22 cellular contexts compared by ENCODE assay signal in the genomic region with DNA sequence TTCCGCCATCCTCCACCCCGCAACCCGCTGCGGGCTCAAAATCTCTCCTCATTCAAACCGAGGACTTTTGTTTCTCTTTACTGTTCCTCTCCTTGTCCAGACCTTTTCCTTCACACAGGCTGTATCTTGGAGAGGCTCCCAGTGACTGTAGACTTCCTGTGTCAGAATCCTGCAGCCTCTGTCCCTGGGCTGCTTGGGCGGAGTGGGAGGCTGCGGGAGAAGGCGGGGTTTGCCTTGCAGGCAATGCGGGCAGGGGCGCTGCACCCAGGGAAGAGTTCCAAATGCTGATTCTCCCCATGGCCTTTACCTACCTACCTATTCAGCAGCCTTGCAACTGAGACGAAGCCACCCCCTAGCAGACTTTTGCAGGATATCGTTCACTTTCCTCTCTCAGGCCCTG.
DNase-seq lines count a peak whose midpoint lies in the region; ATAC-seq lines count a peak whose summit lies in the region.
"Had no signal": no experiment of that assay in that cellular context is flagged by ENCODE, and none has a peak within 500 bp of the region (broad histone marks: within the 10 kb centered on the region; RNA-seq: fewer than 3 reads in every experiment).

No MANE protein-coding gene starts in this region.

- H3K9me3 Mint-ChIP-seq in activated T-cell treated with anti-CD3 and anti-CD28 coated beads, Interleukin-2, amount 50 U/mL, for 72 hours: peaks cover 0 to 6% of the 10 kb centered on the region in 2 donors
- no peaks in the 10 kb centered on the region for H3K9me3 Mint-ChIP-seq in activated T-helper 17 cell treated with anti-CD3 and anti-CD28 coated beads, Interleukin-2, amount 50 U/mL, for 72 hours
- H3K9me3 Mint-ChIP-seq in stimulated activated memory B cell treated with anti-CD40 and anti-IgM and Interleukin-4, amounts not matched to agents 10 μg/mL and 1 μg/mL and 100 μg/mL, for 72 hours: peaks cover 2% of the 10 kb centered on the region
- H3K9me3 Mint-ChIP-seq: dendritic cell treated with granulocyte-macrophage colony-stimulating factor and Interleukin-4, amounts not matched to agents 40 ng/mL and 50 ng/mL, for 4 days had no signal

- no peak for ATAC-seq in activated T-cell treated with anti-CD3 and anti-CD28 coated beads, Interleukin-2, amount 50 U/mL, for 72 hours (replicated peaks in 1 of 2)
- ATAC-seq in activated T-helper 17 cell treated with anti-CD3 and anti-CD28 coated beads, Interleukin-2, amount 50 U/mL, for 72 hours (replicated peaks): no peak
- no peak for ATAC-seq in stimulated activated memory B cell treated with anti-CD40 and anti-IgM and Interleukin-4, amounts not matched to agents 10 μg/mL and 1 μg/mL and 100 μg/mL, for 72 hours
- ATAC-seq in HG03469 (IDR thresholded peaks at IDR 0.05; ENCODE audit: unreplicated experiment) (no peak), GM18868 (IDR thresholded peaks at IDR 0.05; ENCODE audit: unreplicated experiment) (no peak), HG03159 (IDR thresholded peaks at IDR 0.05; ENCODE audit: unreplicated experiment) (no peak)
- ATAC-seq: gastrocnemius medialis had no signal

- peaks cover 2 to 3% of the 10 kb centered on the region in 2 donors for H3K36me3 Mint-ChIP-seq in activated T-cell treated with anti-CD3 and anti-CD28 coated beads, Interleukin-2, amount 50 U/mL, for 72 hours (ENCODE audit: insufficient read depth in 2 of 2)
- H3K36me3 Mint-ChIP-seq in activated T-helper 17 cell treated with anti-CD3 and anti-CD28 coated beads, Interleukin-2, amount 50 U/mL, for 72 hours (ENCODE audit: low read depth): no peaks in the 10 kb centered on the region
- H3K36me3 Mint-ChIP-seq in stimulated activated memory B cell treated with anti-CD40 and anti-IgM and Interleukin-4, amounts not matched to agents 10 μg/mL and 1 μg/mL and 100 μg/mL, for 72 hours: no peaks in the 10 kb centered on the region

- peak overlapping the region; percentile 74 to 85 for H3K4me3 Mint-ChIP-seq in activated T-cell treated with anti-CD3 and anti-CD28 coated beads, Interleukin-2, amount 50 U/mL, for 72 hours
- peak overlapping the region; percentile 77 for H3K4me3 Mint-ChIP-seq in activated T-helper 17 cell treated with anti-CD3 and anti-CD28 coated beads, Interleukin-2, amount 50 U/mL, for 72 hours
- peak overlapping the region; percentile 64 for H3K4me3 Mint-ChIP-seq in stimulated activated memory B cell treated with anti-CD40 and anti-IgM and Interleukin-4, amounts not matched to agents 10 μg/mL and 1 μg/mL and 100 μg/mL, for 72 hours
- H3K4me3 Mint-ChIP-seq: dendritic cell treated with granulocyte-macrophage colony-stimulating factor and Interleukin-4, amounts not matched to agents 40 ng/mL and 50 ng/mL, for 4 days had no signal

- H3K27ac ChIP-seq in KOPT-K1 (ENCODE audit: low read depth, low read length, poor library complexity, severe bottlenecking): peak overlapping the region; percentile 96
- H3K27ac ChIP-seq: gastrocnemius medialis, GM23248, HL-60, SK-N-MC, uterus had no signal

- no peak for DNase-seq in activated T-cell treated with anti-CD3 and anti-CD28 coated beads, Interleukin-2, amount 50 U/mL, for 72 hours
- DNase-seq in activated T-cell treated with anti-CD3 and anti-CD28 coated beads, Interleukin-2, amount 50 U/mL, for 1 hour: no peak
- DNase-seq: activated naive CD4-positive, alpha-beta T cell treated with Interleukin-2 at 50 U/mL for 16 hours; COR-L47; gastrocnemius medialis; GDM1; GM23248; KG1; midbrain; nucleus accumbens; stimulated activated CD4-positive, alpha-beta T cell treated with anti-CD3 and anti-CD28 coated beads, Interleukin-15, amount 100 ng/mL, for 24 hours; uterus had no signal

- H3K9me3 ChIP-seq in KOPT-K1 (ENCODE audit: insufficient read depth, low read length, poor library complexity, severe bottlenecking): peaks cover 6% of the 10 kb centered on the region
- H3K9me3 ChIP-seq: gastrocnemius medialis, Peyer's patch, uterus had no signal

- H3K36me3 ChIP-seq in KOPT-K1 (ENCODE audit: insufficient read depth, low read length): peaks cover 17% of the 10 kb centered on the region
- H3K36me3 ChIP-seq: gastrocnemius medialis, Peyer's patch, uterus had no signal

- H3K27ac Mint-ChIP-seq in activated T-cell treated with anti-CD3 and anti-CD28 coated beads, Interleukin-2, amount 50 U/mL, for 72 hours: no peak overlapping the region
- no peak overlapping the region for H3K27ac Mint-ChIP-seq in activated T-helper 17 cell treated with anti-CD3 and anti-CD28 coated beads, Interleukin-2, amount 50 U/mL, for 72 hours
- H3K27ac Mint-ChIP-seq in stimulated activated memory B cell treated with anti-CD40 and anti-IgM and Interleukin-4, amounts not matched to agents 10 μg/mL and 1 μg/mL and 100 μg/mL, for 72 hours: peak overlapping the region; percentile 89
- H3K27ac Mint-ChIP-seq: dendritic cell treated with granulocyte-macrophage colony-stimulating factor and Interleukin-4, amounts not matched to agents 40 ng/mL and 50 ng/mL, for 4 days had no signal

- peaks cover 64% of the 10 kb centered on the region for H3K4me1 Mint-ChIP-seq in activated T-cell treated with anti-CD3 and anti-CD28 coated beads, Interleukin-2, amount 50 U/mL, for 72 hours (ENCODE audit: low read depth)
- H3K4me1 Mint-ChIP-seq in activated T-helper 17 cell treated with anti-CD3 and anti-CD28 coated beads, Interleukin-2, amount 50 U/mL, for 72 hours: peaks cover 27% of the 10 kb centered on the region
- peaks cover 64% of the 10 kb centered on the region for H3K4me1 Mint-ChIP-seq in stimulated activated memory B cell treated with anti-CD40 and anti-IgM and Interleukin-4, amounts not matched to agents 10 μg/mL and 1 μg/mL and 100 μg/mL, for 72 hours

- no peaks in the 10 kb centered on the region for H3K27me3 Mint-ChIP-seq in activated T-cell treated with anti-CD3 and anti-CD28 coated beads, Interleukin-2, amount 50 U/mL, for 72 hours (ENCODE audit: low read depth)
- H3K27me3 Mint-ChIP-seq in activated T-helper 17 cell treated with anti-CD3 and anti-CD28 coated beads, Interleukin-2, amount 50 U/mL, for 72 hours: no peaks in the 10 kb centered on the region
- H3K27me3 Mint-ChIP-seq in stimulated activated memory B cell treated with anti-CD40 and anti-IgM and Interleukin-4, amounts not matched to agents 10 μg/mL and 1 μg/mL and 100 μg/mL, for 72 hours: no peaks in the 10 kb centered on the region
